In the genomic region with DNA sequence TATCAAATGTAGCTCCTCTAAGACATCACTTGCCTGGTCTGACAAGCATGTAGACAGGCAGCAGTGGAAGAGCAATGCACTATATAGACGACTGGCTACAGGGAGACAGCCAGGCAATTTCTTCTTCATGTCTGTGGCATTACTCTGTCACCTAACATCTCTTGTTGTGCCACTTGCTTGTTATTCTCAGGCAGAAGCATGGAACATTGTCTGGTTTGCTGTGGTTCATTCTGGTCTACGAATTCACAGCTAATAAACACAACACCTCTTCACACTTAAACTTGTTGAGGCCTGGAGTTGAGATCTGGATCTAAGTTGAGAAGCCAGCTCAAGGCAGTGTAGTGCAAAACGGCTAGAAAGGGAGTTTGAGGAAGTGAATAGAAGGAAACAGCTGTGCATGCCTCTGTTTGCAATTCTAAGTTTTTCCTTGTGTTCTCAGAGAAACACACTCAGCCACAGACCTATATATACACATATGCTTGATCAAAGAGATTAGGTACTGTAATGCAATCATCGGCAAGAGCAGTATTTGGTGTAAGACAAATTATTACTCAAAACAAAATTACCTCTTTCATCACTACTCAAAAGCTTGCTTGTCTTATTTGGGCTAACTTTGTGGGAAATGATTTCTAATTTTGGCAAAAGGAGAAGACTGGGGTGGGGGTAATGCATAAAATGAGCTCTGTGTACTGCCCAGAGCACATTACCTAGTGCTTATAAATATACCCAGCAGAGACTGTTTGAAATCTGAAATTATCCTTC, we compare ENCODE assay signal across 9 cellular contexts.
A peak's percentile ranks its signal among the peaks of the same experiment; 100 is the strongest.
DNase-seq lines count a peak whose midpoint lies in the region; ATAC-seq, FAIRE-seq and TF ChIP-seq lines count a peak whose summit lies in the region.
"Had no signal": no experiment of that assay in that cellular context is flagged by ENCODE, and none has a peak within 500 bp of the region (broad histone marks: within the 10 kb centered on the region; RNA-seq: fewer than 3 reads in every experiment).

No MANE protein-coding gene starts in this region.

- WGBS in stomach, 5 donors = 15 to 31% (median 23%) methylated on average over 4 of the region's 4 CpGs

- TF ChIP-seq EP300 in stomach (IDR thresholded peaks at IDR 0.05) = no peak

- H3K4me3 ChIP-seq in stomach = no peak overlapping the region

- H3K4me1 Mint-ChIP-seq in endothelial cell (ENCODE audit: unreplicated experiment) = peaks cover 41% of the 10 kb centered on the region

- FAIRE-seq in D721Med (lab: Jason Lieb, UNC) = no peak
- FAIRE-seq: islet of Langerhans had no signal

- peaks cover 5% of the 10 kb centered on the region for H3K36me3 Mint-ChIP-seq in endothelial cell (ENCODE audit: low read depth, unreplicated experiment)

- no peaks in the 10 kb centered on the region for H3K9me3 Mint-ChIP-seq in endothelial cell (ENCODE audit: unreplicated experiment)

- peak; percentile 69 for DNase-seq in NCI-H69 (lab: John Stamatoyannopoulos, UW)
- peak; percentile 12 for DNase-seq in endothelial cell (ENCODE audit: low spot score)
- DNase-seq in stomach = no peak
- no peak for DNase-seq in HCEC 1CT
- no peak for DNase-seq in NCI-H1105 treated with DMSO at 0.1 percent for 48 hours (lab: John Stamatoyannopoulos, UW)
- DNase-seq in D721Med (ENCODE audit: insufficient read length, low spot score) = no peak

- H3K9me3 ChIP-seq in stomach = no peaks in the 10 kb centered on the region

- peak; percentile 71 for ATAC-seq in GM18861 (IDR thresholded peaks at IDR 0.05; ENCODE audit: unreplicated experiment)
- ATAC-seq in HG02678 (IDR thresholded peaks at IDR 0.05; ENCODE audit: unreplicated experiment) = peak; percentile 83

- H3K27ac Mint-ChIP-seq in endothelial cell (ENCODE audit: unreplicated experiment) = peak overlapping the region; percentile 97

- H3K4me3 Mint-ChIP-seq in endothelial cell (ENCODE audit: unreplicated experiment) = no peak overlapping the region

- H3K27me3 ChIP-seq in stomach = no peaks in the 10 kb centered on the region

- peaks cover 0 to 12% (median 3%) of the 10 kb centered on the region in 4 donors for H3K36me3 ChIP-seq in stomach

- peak overlapping the region in 4 of 5 donors; percentile 33 to 63 (median 44) for H3K27ac ChIP-seq in stomach

- H3K4me1 ChIP-seq in stomach = peaks cover 7 to 37% (median 27%) of the 10 kb centered on the region in 4 donors

- H3K27me3 Mint-ChIP-seq in endothelial cell (ENCODE audit: unreplicated experiment) = peaks cover 3% of the 10 kb centered on the region

- no peak for TF ChIP-seq POLR2A in stomach (IDR thresholded peaks at IDR 0.05)

- no peak for TF ChIP-seq CTCF in endothelial cell (IDR thresholded peaks at IDR 0.05; ENCODE audit: unreplicated experiment)
- no peak for TF ChIP-seq CTCF in stomach (IDR thresholded peaks at IDR 0.05)
- no peak for TF ChIP-seq CTCF in D721Med (IDR thresholded peaks at IDR 0.05; ENCODE audit: insufficient read depth, missing control alignments)

- intact Hi-C loops in stomach (cut with DNase I; ENCODE audit: low total_unique reads) = no loop called here

Comparison
In these comparisons a context has a peak if more than half of its experiments do, and no peak if none do; other contexts are left out.
1. DNase-seq: peak in NCI-H69 (single experiment) and endothelial cell (single experiment); none in stomach (single experiment), HCEC 1CT (single experiment), NCI-H1105 treated with DMSO at 0.1 percent for 48 hours (single experiment) and D721Med (single experiment).